ENCODE assay signal across 15 cellular contexts in the genomic region with DNA sequence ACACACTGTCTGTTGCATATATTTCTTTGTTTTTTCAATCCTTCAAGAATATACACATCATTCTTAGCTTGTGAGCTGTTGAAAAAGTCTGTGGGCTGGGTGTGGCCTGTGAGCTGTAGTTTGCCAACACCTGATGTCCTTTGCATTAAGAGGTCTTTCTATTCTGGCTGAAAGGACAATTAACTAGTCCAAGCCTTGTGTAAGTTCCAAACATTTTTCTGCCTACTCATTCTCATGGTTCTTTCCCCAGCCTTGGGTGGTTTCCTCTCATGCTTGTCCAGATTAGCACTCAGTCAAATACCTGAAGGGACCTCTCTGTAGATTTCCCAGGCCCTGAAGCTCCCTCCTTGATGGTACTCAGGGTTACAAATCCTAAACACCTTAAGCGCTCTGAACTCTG. TPM values are rescaled to one million over a fixed set of nuclear protein-coding genes. Genes with fewer than 3 reads are reported as not detected.
DNase-seq lines count a peak whose midpoint lies in the region; ATAC-seq, FAIRE-seq and TF ChIP-seq lines count a peak whose summit lies in the region.
"Had no signal": no experiment of that assay in that cellular context is flagged by ENCODE, and none has a peak within 500 bp of the region (broad histone marks: within the 10 kb centered on the region; RNA-seq: fewer than 3 reads in every experiment).

No MANE protein-coding gene starts in this region.

- peak; percentile 96 for FAIRE-seq in G401.6 (lab: Jason Lieb, UNC)

- intact Hi-C loops in activated T-helper 1 cell treated with anti-CD3 and anti-CD28 coated beads, Interleukin-12 subunit alpha, Interleukin-12 subunit beta, Interleukin-2, Interleukin-4 antibody, amounts not matched to agents 30 ng/mL and 10 ng/mL and 1 ng/mL, durations not matched to agents 14 hours and 24 hours and 36 hours (cut with micrococcal nuclease), result no loop called here
- intact Hi-C loops in tibial artery (cut with DNase I; ENCODE audit: low total_unique reads), result no loop called here

- H3K4me1 ChIP-seq in foreskin keratinocyte, result no peaks in the 10 kb centered on the region
- H3K4me1 ChIP-seq in tibial artery, result peaks cover 0 to 18% (median 6%) of the 10 kb centered on the region in 4 donors

- H3K4me1 Mint-ChIP-seq in activated T-helper 1 cell treated with anti-CD3 and anti-CD28 coated beads, Interleukin-12 subunit alpha, Interleukin-12 subunit beta, Interleukin-2, Interleukin-4 antibody, amounts not matched to agents 30 ng/mL and 10 ng/mL and 1 ng/mL, durations not matched to agents 14 hours and 24 hours and 36 hours (ENCODE audit: low read depth), result peaks cover 72% of the 10 kb centered on the region
- no peaks in the 10 kb centered on the region for H3K4me1 Mint-ChIP-seq in endothelial cell (ENCODE audit: unreplicated experiment)

- H3K4me3 Mint-ChIP-seq in activated T-helper 1 cell treated with anti-CD3 and anti-CD28 coated beads, Interleukin-12 subunit alpha, Interleukin-12 subunit beta, Interleukin-2, Interleukin-4 antibody, amounts not matched to agents 30 ng/mL and 10 ng/mL and 1 ng/mL, durations not matched to agents 14 hours and 24 hours and 36 hours, result no peak overlapping the region
- no peak overlapping the region for H3K4me3 Mint-ChIP-seq in endothelial cell (ENCODE audit: unreplicated experiment)
- H3K4me3 Mint-ChIP-seq: CD8-positive, alpha-beta T cell had no signal

- no peak overlapping the region for H3K4me3 ChIP-seq in tibial artery
- H3K4me3 ChIP-seq: coronary artery had no signal

- H3K36me3 ChIP-seq in tibial artery, result no peaks in the 10 kb centered on the region

- no peak overlapping the region for H3K27ac ChIP-seq in foreskin keratinocyte
- no peak overlapping the region for H3K27ac ChIP-seq in tibial artery
- H3K27ac ChIP-seq: coronary artery, VCaP had no signal

- no peaks in the 10 kb centered on the region for H3K27me3 Mint-ChIP-seq in activated T-helper 1 cell treated with anti-CD3 and anti-CD28 coated beads, Interleukin-12 subunit alpha, Interleukin-12 subunit beta, Interleukin-2, Interleukin-4 antibody, amounts not matched to agents 30 ng/mL and 10 ng/mL and 1 ng/mL, durations not matched to agents 14 hours and 24 hours and 36 hours (ENCODE audit: insufficient read depth)
- H3K27me3 Mint-ChIP-seq in endothelial cell (ENCODE audit: unreplicated experiment), result no peaks in the 10 kb centered on the region
- H3K27me3 Mint-ChIP-seq: progenitor cell of endocrine pancreas had no signal

- H3K9me3 ChIP-seq in tibial artery, result no peaks in the 10 kb centered on the region

- peaks cover 4% of the 10 kb centered on the region for H3K9me3 Mint-ChIP-seq in activated T-helper 1 cell treated with anti-CD3 and anti-CD28 coated beads, Interleukin-12 subunit alpha, Interleukin-12 subunit beta, Interleukin-2, Interleukin-4 antibody, amounts not matched to agents 30 ng/mL and 10 ng/mL and 1 ng/mL, durations not matched to agents 14 hours and 24 hours and 36 hours
- no peaks in the 10 kb centered on the region for H3K9me3 Mint-ChIP-seq in endothelial cell (ENCODE audit: unreplicated experiment)
- H3K9me3 Mint-ChIP-seq: CD8-positive, alpha-beta T cell had no signal

- H3K27me3 ChIP-seq in foreskin keratinocyte (no peaks in the 10 kb centered on the region), tibial artery (no peaks in the 10 kb centered on the region)

- H3K27ac Mint-ChIP-seq in activated T-helper 1 cell treated with anti-CD3 and anti-CD28 coated beads, Interleukin-12 subunit alpha, Interleukin-12 subunit beta, Interleukin-2, Interleukin-4 antibody, amounts not matched to agents 30 ng/mL and 10 ng/mL and 1 ng/mL, durations not matched to agents 14 hours and 24 hours and 36 hours, result peak overlapping the region; percentile 51
- H3K27ac Mint-ChIP-seq in endothelial cell (ENCODE audit: unreplicated experiment), result no peak overlapping the region
- H3K27ac Mint-ChIP-seq: progenitor cell of endocrine pancreas had no signal

- no peak for ATAC-seq in foreskin keratinocyte
- ATAC-seq: CD8-positive, alpha-beta T cell had no signal

- peak; percentile 25 for DNase-seq in AG08395 (ENCODE audit: low spot score)
- DNase-seq in activated T-helper 1 cell treated with anti-CD3 and anti-CD28 coated beads, Interleukin-12 subunit alpha, Interleukin-12 subunit beta, Interleukin-2, Interleukin-4 antibody, amounts not matched to agents 30 ng/mL and 10 ng/mL and 1 ng/mL, durations not matched to agents 14 hours and 24 hours and 36 hours (ENCODE audit: low spot score), result no peak
- DNase-seq in foreskin keratinocyte, result peak; percentile 42 to 74
- DNase-seq in tibial artery, result no peak
- no peak for DNase-seq in cerebellar cortex (ENCODE audit: low spot score)
- DNase-seq in NCI-H1092 (lab: John Stamatoyannopoulos, UW), result no peak
- DNase-seq in endothelial cell (ENCODE audit: low spot score), result no peak
- DNase-seq: CD8-positive, alpha-beta T cell; glutamatergic neuron; HCEC 1CT; NCI-H2107 had no signal

- peaks cover 16% of the 10 kb centered on the region for H3K36me3 Mint-ChIP-seq in activated T-helper 1 cell treated with anti-CD3 and anti-CD28 coated beads, Interleukin-12 subunit alpha, Interleukin-12 subunit beta, Interleukin-2, Interleukin-4 antibody, amounts not matched to agents 30 ng/mL and 10 ng/mL and 1 ng/mL, durations not matched to agents 14 hours and 24 hours and 36 hours (ENCODE audit: low read depth)
- no peaks in the 10 kb centered on the region for H3K36me3 Mint-ChIP-seq in endothelial cell (ENCODE audit: low read depth, unreplicated experiment)
- H3K36me3 Mint-ChIP-seq: CD8-positive, alpha-beta T cell had no signal

- TF ChIP-seq CTCF in foreskin keratinocyte (conservative IDR thresholded peaks at IDR 0.05), result no peak
- no peak for TF ChIP-seq CTCF in tibial artery (IDR thresholded peaks at IDR 0.05)
- TF ChIP-seq CTCF in endothelial cell (IDR thresholded peaks at IDR 0.05; ENCODE audit: unreplicated experiment), result no peak

RNA-seq across cellular contexts. Expression of gene NABP1, which starts 57.8 kb away (rescaled TPM):
- 51.0 and 58.4 TPM in 2 replicates for total RNA-seq in activated T-helper 1 cell treated with anti-CD3 and anti-CD28 coated beads, Interleukin-12 subunit alpha, Interleukin-12 subunit beta, Interleukin-2, Interleukin-4 antibody, amounts not matched to agents 30 ng/mL and 10 ng/mL and 1 ng/mL, durations not matched to agents 14 hours and 24 hours and 36 hours
- total RNA-seq in foreskin keratinocyte (31.3 and 36.6 TPM in 2 replicates), endothelial cell (ENCODE audit: unreplicated experiment) (20.5 TPM)
- 12.4 and 16.8 TPM in 2 replicates for polyA plus RNA-seq in foreskin keratinocyte

Comparison
In these comparisons a context has a peak if more than half of its experiments do, and no peak if none do; other contexts are left out.
1. DNase-seq: peak in AG08395 (single experiment) and foreskin keratinocyte (2 of 2); none in activated T-helper 1 cell treated with anti-CD3 and anti-CD28 coated beads, Interleukin-12 subunit alpha, Interleukin-12 subunit beta, Interleukin-2, Interleukin-4 antibody, amounts not matched to agents 30 ng/mL and 10 ng/mL and 1 ng/mL, durations not matched to agents 14 hours and 24 hours and 36 hours (single experiment), tibial artery (0 of 2), cerebellar cortex (single experiment), NCI-H1092 (single experiment) and endothelial cell (single experiment).